In the genomic region with DNA sequence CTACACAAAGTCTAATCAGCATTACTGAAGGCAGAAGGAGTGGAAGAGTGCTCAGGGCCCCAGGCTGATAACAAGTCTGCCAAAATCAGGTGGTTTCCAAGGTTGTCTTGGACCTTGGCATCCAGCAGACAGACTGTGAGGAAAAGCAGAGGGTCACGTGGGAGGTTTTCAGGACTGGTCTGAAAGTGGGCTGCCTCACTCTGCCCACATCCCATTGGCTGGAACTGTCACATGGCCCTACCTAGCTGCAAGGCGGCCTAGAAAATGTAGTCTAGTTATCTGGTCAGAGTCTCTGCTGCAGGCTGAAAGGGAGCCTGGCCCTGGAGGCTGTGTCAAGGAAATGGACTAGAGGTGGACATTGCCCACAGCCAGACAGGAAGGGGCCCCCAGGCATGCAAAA, we compare ENCODE assay signal across 20 cellular contexts.
"Had no signal": no experiment of that assay in that cellular context is flagged by ENCODE, and none has a peak within 500 bp of the region (broad histone marks: within the 10 kb centered on the region; RNA-seq: fewer than 3 reads in every experiment).

No MANE protein-coding gene starts in this region.

- H3K36me3 Mint-ChIP-seq: activated naive CD8-positive, alpha-beta T cell treated with anti-CD3 and anti-CD28 coated beads, Interleukin-2, amount 10 ng/mL, durations not matched to agents 7 days and 5 days had no signal

- H3K27me3 Mint-ChIP-seq: activated B cell treated with CpG ODN at 0.5 μM for 24 hours; activated naive CD8-positive, alpha-beta T cell treated with anti-CD3 and anti-CD28 coated beads, Interleukin-2, amount 10 ng/mL, durations not matched to agents 7 days and 5 days had no signal

- H3K36me3 ChIP-seq: adrenal gland, SJSA1 had no signal

- H3K4me1 Mint-ChIP-seq: activated B cell treated with CpG ODN at 0.5 μM for 24 hours; activated CD4-positive, alpha-beta memory T cell treated with anti-CD3 and anti-CD28 coated beads, Interleukin-2, amount 10 ng/mL, durations not matched to agents 7 days and 5 days; activated CD4-positive, alpha-beta T cell treated with anti-CD3 and anti-CD28 coated beads for 36 hours; activated naive CD8-positive, alpha-beta T cell treated with anti-CD3 and anti-CD28 coated beads, Interleukin-2, amount 10 ng/mL, durations not matched to agents 7 days and 5 days had no signal

- DNase-seq: activated B cell treated with CpG ODN at 0.5 μM for 24 hours; activated CD4-positive, alpha-beta memory T cell treated with anti-CD3 and anti-CD28 coated beads, Interleukin-2, amount 10 ng/mL, durations not matched to agents 7 days and 5 days; activated CD4-positive, alpha-beta T cell treated with anti-CD3 and anti-CD28 coated beads for 36 hours; activated CD4-positive, alpha-beta T cell treated with anti-CD3 and anti-CD28 coated beads, Interleukin-2, amount 50 U/mL, for 1 hour; activated CD8-positive, alpha-beta memory T cell treated with anti-CD3 and anti-CD28 coated beads, Interleukin-2, amount 50 U/mL, for 4 hours; activated naive CD4-positive, alpha-beta T cell treated with anti-CD3 and anti-CD28 coated beads, Interleukin-2, amount 50 U/mL, for 16 hours; activated naive CD8-positive, alpha-beta T cell treated with anti-CD3 and anti-CD28 coated beads, Interleukin-2, amount 10 ng/mL, durations not matched to agents 7 days and 5 days; adrenal gland; cerebellar nuclear complex; MM.1S; NCI-H1105; NCI-H1436; NCI-H1694 treated with DMSO at 0.1 percent for 48 hours; NCI-H510A treated with DMSO at 0.1 percent for 48 hours; NCI-H69; PC-3; SHP77 had no signal

- H3K27ac ChIP-seq: adrenal gland, SJSA1 had no signal

- H3K27me3 ChIP-seq: adrenal gland, SJSA1 had no signal

- H3K4me1 ChIP-seq: adrenal gland, SJSA1 had no signal

- FAIRE-seq: RCC 7860 had no signal

- H3K9me3 ChIP-seq: adrenal gland, SJSA1 had no signal

- H3K9me3 Mint-ChIP-seq: activated B cell treated with CpG ODN at 0.5 μM for 24 hours; activated CD4-positive, alpha-beta memory T cell treated with anti-CD3 and anti-CD28 coated beads, Interleukin-2, amount 10 ng/mL, durations not matched to agents 7 days and 5 days; activated naive CD8-positive, alpha-beta T cell treated with anti-CD3 and anti-CD28 coated beads, Interleukin-2, amount 10 ng/mL, durations not matched to agents 7 days and 5 days; T-helper 1 cell treated with Interleukin-12 subunit alpha and Interleukin-12 subunit beta and Interleukin-4 antibody, amounts not matched to agents 30 μg/mL and 1 μg/mL, for 36 hours had no signal

- H3K4me3 ChIP-seq: adrenal gland, SJSA1 had no signal

- ATAC-seq: activated CD4-positive, alpha-beta T cell treated with anti-CD3 and anti-CD28 coated beads for 36 hours; PC-3 had no signal

- H3K27ac Mint-ChIP-seq: activated B cell treated with CpG ODN at 0.5 μM for 24 hours; activated CD4-positive, alpha-beta memory T cell treated with anti-CD3 and anti-CD28 coated beads, Interleukin-2, amount 10 ng/mL, durations not matched to agents 7 days and 5 days; activated CD4-positive, alpha-beta T cell treated with anti-CD3 and anti-CD28 coated beads for 36 hours; activated naive CD8-positive, alpha-beta T cell treated with anti-CD3 and anti-CD28 coated beads, Interleukin-2, amount 10 ng/mL, durations not matched to agents 7 days and 5 days; T-helper 1 cell treated with Interleukin-12 subunit alpha and Interleukin-12 subunit beta and Interleukin-4 antibody, amounts not matched to agents 30 μg/mL and 1 μg/mL, for 36 hours had no signal

- H3K4me3 Mint-ChIP-seq: activated B cell treated with CpG ODN at 0.5 μM for 24 hours; activated CD4-positive, alpha-beta memory T cell treated with anti-CD3 and anti-CD28 coated beads, Interleukin-2, amount 10 ng/mL, durations not matched to agents 7 days and 5 days; activated CD4-positive, alpha-beta T cell treated with anti-CD3 and anti-CD28 coated beads for 36 hours; activated naive CD8-positive, alpha-beta T cell treated with anti-CD3 and anti-CD28 coated beads, Interleukin-2, amount 10 ng/mL, durations not matched to agents 7 days and 5 days; T-helper 1 cell treated with Interleukin-12 subunit alpha and Interleukin-12 subunit beta and Interleukin-4 antibody, amounts not matched to agents 30 μg/mL and 1 μg/mL, for 36 hours had no signal
